In the genomic region with DNA sequence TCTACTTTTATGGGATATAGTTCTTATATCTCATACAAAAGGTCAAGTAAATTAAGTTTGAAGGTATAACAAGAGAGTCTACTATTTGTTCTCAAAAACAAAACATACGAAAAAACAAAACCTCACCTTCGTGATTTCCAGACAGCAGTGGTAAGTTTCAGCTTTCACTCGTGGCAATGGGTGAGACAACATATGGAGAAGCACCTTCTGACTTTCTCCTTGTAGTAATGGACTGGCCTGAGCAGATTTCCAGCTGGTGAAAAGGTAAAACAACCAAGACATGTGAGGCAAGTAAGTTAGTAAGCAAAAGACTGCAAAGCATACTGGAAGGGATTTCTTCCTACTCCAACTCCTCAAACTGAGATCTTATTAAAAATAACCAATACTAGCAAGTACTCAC, we compare ENCODE assay signal across 1 cellular context.
TF ChIP-seq lines count a peak whose summit lies in the region.

No MANE protein-coding gene starts in this region.

TF ChIP-seq in HEK293, 187 proteins besides CTCF, POLR2A, EP300 and RAD21:
- TF ChIP-seq, protein P1, sequence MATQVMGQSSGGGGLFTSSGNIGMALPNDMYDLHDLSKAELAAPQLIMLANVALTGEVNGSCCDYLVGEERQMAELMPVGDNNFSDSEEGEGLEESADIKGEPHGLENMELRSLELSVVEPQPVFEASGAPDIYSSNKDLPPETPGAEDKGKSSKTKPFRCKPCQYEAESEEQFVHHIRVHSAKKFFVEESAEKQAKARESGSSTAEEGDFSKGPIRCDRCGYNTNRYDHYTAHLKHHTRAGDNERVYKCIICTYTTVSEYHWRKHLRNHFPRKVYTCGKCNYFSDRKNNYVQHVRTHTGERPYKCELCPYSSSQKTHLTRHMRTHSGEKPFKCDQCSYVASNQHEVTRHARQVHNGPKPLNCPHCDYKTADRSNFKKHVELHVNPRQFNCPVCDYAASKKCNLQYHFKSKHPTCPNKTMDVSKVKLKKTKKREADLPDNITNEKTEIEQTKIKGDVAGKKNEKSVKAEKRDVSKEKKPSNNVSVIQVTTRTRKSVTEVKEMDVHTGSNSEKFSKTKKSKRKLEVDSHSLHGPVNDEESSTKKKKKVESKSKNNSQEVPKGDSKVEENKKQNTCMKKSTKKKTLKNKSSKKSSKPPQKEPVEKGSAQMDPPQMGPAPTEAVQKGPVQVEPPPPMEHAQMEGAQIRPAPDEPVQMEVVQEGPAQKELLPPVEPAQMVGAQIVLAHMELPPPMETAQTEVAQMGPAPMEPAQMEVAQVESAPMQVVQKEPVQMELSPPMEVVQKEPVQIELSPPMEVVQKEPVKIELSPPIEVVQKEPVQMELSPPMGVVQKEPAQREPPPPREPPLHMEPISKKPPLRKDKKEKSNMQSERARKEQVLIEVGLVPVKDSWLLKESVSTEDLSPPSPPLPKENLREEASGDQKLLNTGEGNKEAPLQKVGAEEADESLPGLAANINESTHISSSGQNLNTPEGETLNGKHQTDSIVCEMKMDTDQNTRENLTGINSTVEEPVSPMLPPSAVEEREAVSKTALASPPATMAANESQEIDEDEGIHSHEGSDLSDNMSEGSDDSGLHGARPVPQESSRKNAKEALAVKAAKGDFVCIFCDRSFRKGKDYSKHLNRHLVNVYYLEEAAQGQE (tag by site-specific recombination; IDR thresholded peaks at IDR 0.05) = no peak
- no peak for TF ChIP-seq ZNF510 (tag by site-specific recombination; IDR thresholded peaks at IDR 0.05; ENCODE audit: insufficient replicate concordance)
- no peak for TF ChIP-seq ZNF610 (tag by site-specific recombination; IDR thresholded peaks at IDR 0.05; ENCODE audit: borderline replicate concordance)
- TF ChIP-seq, protein P2, sequence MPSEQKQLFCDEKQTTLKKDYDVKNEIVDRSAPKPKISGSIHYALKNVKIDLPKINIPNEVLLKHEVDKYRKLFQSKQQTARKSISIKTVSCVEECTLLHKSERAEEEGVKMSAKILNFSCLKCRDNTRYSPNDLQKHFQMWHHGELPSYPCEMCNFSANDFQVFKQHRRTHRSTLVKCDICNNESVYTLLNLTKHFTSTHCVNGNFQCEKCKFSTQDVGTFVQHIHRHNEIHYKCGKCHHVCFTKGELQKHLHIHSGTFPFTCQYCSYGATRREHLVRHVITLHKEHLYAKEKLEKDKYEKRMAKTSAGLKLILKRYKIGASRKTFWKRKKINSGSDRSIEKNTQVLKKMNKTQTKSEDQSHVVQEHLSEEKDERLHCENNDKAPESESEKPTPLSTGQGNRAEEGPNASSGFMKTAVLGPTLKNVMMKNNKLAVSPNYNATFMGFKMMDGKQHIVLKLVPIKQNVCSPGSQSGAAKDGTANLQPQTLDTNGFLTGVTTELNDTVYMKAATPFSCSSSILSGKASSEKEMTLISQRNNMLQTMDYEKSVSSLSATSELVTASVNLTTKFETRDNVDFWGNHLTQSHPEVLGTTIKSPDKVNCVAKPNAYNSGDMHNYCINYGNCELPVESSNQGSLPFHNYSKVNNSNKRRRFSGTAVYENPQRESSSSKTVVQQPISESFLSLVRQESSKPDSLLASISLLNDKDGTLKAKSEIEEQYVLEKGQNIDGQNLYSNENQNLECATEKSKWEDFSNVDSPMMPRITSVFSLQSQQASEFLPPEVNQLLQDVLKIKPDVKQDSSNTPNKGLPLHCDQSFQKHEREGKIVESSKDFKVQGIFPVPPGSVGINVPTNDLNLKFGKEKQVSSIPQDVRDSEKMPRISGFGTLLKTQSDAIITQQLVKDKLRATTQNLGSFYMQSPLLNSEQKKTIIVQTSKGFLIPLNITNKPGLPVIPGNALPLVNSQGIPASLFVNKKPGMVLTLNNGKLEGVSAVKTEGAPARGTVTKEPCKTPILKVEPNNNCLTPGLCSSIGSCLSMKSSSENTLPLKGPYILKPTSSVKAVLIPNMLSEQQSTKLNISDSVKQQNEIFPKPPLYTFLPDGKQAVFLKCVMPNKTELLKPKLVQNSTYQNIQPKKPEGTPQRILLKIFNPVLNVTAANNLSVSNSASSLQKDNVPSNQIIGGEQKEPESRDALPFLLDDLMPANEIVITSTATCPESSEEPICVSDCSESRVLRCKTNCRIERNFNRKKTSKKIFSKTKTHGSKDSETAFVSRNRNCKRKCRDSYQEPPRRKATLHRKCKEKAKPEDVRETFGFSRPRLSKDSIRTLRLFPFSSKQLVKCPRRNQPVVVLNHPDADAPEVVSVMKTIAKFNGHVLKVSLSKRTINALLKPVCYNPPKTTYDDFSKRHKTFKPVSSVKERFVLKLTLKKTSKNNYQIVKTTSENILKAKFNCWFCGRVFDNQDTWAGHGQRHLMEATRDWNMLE (tag by site-specific recombination; conservative IDR thresholded peaks at IDR 0.05; ENCODE audit: low read depth) = no peak
- TF ChIP-seq, protein P3, sequence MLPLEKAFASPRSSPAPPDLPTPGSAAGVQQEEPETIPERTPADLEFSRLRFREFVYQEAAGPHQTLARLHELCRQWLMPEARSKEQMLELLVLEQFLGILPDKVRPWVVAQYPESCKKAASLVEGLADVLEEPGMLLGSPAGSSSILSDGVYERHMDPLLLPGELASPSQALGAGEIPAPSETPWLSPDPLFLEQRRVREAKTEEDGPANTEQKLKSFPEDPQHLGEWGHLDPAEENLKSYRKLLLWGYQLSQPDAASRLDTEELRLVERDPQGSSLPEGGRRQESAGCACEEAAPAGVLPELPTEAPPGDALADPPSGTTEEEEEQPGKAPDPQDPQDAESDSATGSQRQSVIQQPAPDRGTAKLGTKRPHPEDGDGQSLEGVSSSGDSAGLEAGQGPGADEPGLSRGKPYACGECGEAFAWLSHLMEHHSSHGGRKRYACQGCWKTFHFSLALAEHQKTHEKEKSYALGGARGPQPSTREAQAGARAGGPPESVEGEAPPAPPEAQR (tag by site-specific recombination; IDR thresholded peaks at IDR 0.05) = no peak
- 0 out of 2 replicates have a peak, but pooled peaks have one; percentile 21 for TF ChIP-seq ZNF133 (tag by site-specific recombination; IDR thresholded peaks at IDR 0.05)
- TF ChIP-seq, protein P4, sequence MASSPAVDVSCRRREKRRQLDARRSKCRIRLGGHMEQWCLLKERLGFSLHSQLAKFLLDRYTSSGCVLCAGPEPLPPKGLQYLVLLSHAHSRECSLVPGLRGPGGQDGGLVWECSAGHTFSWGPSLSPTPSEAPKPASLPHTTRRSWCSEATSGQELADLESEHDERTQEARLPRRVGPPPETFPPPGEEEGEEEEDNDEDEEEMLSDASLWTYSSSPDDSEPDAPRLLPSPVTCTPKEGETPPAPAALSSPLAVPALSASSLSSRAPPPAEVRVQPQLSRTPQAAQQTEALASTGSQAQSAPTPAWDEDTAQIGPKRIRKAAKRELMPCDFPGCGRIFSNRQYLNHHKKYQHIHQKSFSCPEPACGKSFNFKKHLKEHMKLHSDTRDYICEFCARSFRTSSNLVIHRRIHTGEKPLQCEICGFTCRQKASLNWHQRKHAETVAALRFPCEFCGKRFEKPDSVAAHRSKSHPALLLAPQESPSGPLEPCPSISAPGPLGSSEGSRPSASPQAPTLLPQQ (tag by site-specific recombination; IDR thresholded peaks at IDR 0.05) = no peak
TF ChIP-seq in HEK293: peak in this region for 1.
